In genomic region chr10:121053151-121053550, GRCh38 we compare ENCODE assay signal across 23 cellular contexts.
"Had no signal": no experiment of that assay in that cellular context is flagged by ENCODE, and none has a peak within 500 bp of the region (broad histone marks: within the 10 kb centered on the region; RNA-seq: fewer than 3 reads in every experiment).

No MANE protein-coding gene starts in this region.

- H3K4me3 ChIP-seq: ovary, psoas muscle, right lobe of liver, sigmoid colon, stomach, thoracic aorta, thyroid gland, tibial nerve, upper lobe of left lung, vagina had no signal

- H3K4me1 ChIP-seq: parathyroid adenoma, psoas muscle, right lobe of liver, thyroid gland, tibial nerve, upper lobe of left lung, vagina had no signal

- H3K9me3 ChIP-seq: ovary, psoas muscle, right lobe of liver, sigmoid colon, stomach, thoracic aorta, thyroid gland, upper lobe of left lung, vagina had no signal

- H3K27ac ChIP-seq: ovary, parathyroid adenoma, psoas muscle, right lobe of liver, sigmoid colon, thoracic aorta, thyroid gland, tibial nerve, upper lobe of left lung, vagina had no signal

- H3K27me3 ChIP-seq: ovary, right lobe of liver, sigmoid colon, stomach, thyroid gland, tibial nerve, upper lobe of left lung, vagina had no signal

- H3K36me3 ChIP-seq: ovary, right lobe of liver, sigmoid colon, stomach, thoracic aorta, thyroid gland, tibial nerve, upper lobe of left lung, vagina had no signal

- DNase-seq: nephron progenitor cell; occipital lobe; ovary; posterior cingulate gyrus; psoas muscle; right cardiac atrium; right lobe of liver; sigmoid colon; small intestine; stimulated activated CD4-positive, alpha-beta T cell treated with anti-CD3 and anti-CD28 coated beads, Interleukin-15, amount 100 ng/mL, for 24 hours; stimulated activated CD4-positive, alpha-beta T cell treated with anti-CD3 and anti-CD28 coated beads, Interleukin-2, amount 100 ng/mL, for 24 hours; stimulated activated CD4-positive, alpha-beta T cell treated with anti-CD3 and anti-CD28 coated beads, Interleukin-2, amount 100 ng/mL, for 48 hours; stimulated activated CD4-positive, alpha-beta T cell treated with anti-CD3 and anti-CD28 coated beads, Interleukin-4, amount 100 ng/mL, for 24 hours; stimulated activated naive B cell treated with anti-CD40 and anti-IgM and Interleukin-4, amounts not matched to agents 10 μg/mL and 1 μg/mL and 100 μg/mL, for 72 hours; stimulated activated naive CD4-positive, alpha-beta T cell treated with Interleukin-2 at 50 U/mL for 16 hours; stomach; thyroid gland; trophoblast cell; upper lobe of left lung had no signal
